8 cellular contexts compared by ENCODE assay signal in the genomic region with DNA sequence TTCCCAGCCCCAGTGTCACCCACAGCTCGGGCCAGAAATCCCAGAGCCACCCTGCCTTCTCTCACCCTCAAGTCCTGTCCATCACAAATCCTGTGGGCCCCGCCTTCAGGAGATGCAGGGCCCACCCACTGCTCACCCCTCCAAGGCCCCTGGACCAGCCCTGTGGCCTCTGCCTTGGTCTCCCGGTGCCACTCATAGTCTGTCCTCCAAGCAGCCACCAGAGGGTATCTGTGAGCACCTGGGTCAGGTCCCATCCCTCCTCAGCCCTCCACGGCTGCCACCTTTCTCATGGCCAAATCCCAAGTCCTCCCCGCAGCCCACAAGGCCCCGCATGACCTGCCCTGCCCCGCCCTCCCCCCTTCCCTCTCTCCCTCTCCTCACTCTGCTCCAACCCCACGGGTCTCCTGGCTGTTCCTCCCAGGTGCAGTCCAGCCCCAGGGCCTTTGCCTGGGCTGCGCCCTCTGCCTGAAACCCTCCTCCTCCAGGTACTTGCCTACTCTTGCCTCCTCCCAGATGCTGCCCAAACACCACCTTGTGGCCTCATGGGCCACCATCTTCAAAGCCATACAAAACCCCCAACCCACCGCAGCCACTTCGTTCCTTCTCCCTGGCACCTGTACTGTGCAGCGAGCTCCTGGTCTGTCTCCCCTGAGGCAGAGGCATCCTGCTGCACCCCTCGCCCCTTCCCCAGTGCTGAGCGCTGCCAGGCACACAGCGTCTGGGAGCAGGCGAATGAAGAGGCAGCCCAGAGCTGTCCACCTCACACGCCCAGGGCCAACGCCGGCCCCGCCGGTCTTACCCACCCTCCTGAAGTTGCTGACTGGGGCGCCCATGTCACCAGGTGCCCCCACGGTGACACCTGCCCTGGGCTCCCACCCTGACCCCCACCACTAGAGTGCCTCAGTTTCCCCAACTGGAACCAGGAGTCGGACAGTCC. TPM values are rescaled to one million over a fixed set of nuclear protein-coding genes. Genes with fewer than 3 reads are reported as not detected.
DNase-seq lines count a peak whose midpoint lies in the region; ATAC-seq and TF ChIP-seq lines count a peak whose summit lies in the region.

No MANE protein-coding gene starts in this region.

- TF ChIP-seq CTCF in GM06990 (IDR thresholded peaks at IDR 0.05; ENCODE audit: insufficient read depth, low read length, poor library complexity, severe bottlenecking) (peak; percentile 61), ascending aorta (IDR thresholded peaks at IDR 0.05) (peak in 1 of 3 experiments; percentile 13)

- H3K4me1 Mint-ChIP-seq in activated naive CD8-positive, alpha-beta T cell treated with anti-CD3 and anti-CD28 coated beads for 36 hours = peaks cover 21% of the 10 kb centered on the region

- no peak for ATAC-seq in GM18907 (IDR thresholded peaks at IDR 0.05; ENCODE audit: unreplicated experiment)

- H3K9me3 Mint-ChIP-seq in activated naive CD8-positive, alpha-beta T cell treated with anti-CD3 and anti-CD28 coated beads for 36 hours = no peaks in the 10 kb centered on the region

- no peaks in the 10 kb centered on the region for H3K4me1 ChIP-seq in ascending aorta

- H3K4me3 ChIP-seq in GM06990 (replicated peaks; ENCODE audit: low read depth, low read length) (no peak overlapping the region), ascending aorta (no peak overlapping the region)

- H3K4me3 Mint-ChIP-seq in activated naive CD8-positive, alpha-beta T cell treated with anti-CD3 and anti-CD28 coated beads for 36 hours = no peak overlapping the region

- no peaks in the 10 kb centered on the region for H3K9me3 ChIP-seq in ascending aorta

- H3K27me3 Mint-ChIP-seq in activated naive CD8-positive, alpha-beta T cell treated with anti-CD3 and anti-CD28 coated beads for 36 hours = no peaks in the 10 kb centered on the region

- DNase-seq in GM06990 (ENCODE audit: extremely low read depth, insufficient read length) = no peak
- peak; percentile 13 to 37 for DNase-seq in Kasumi-1 (lab: John Stamatoyannopoulos, UW)
- peak; percentile 25 for DNase-seq in activated naive CD8-positive, alpha-beta T cell treated with anti-CD3 and anti-CD28 coated beads for 36 hours
- peak; percentile 74 for DNase-seq in islet precursor cell
- no peak for DNase-seq in ascending aorta (ENCODE audit: low spot score in 2 of 2)
- DNase-seq in NCI-H2029 (lab: John Stamatoyannopoulos, UW) = no peak
- DNase-seq in NCI-H774 (lab: John Stamatoyannopoulos, UW) = no peak

- intact Hi-C loops in ascending aorta (cut with DNase I) = no loop called here

- no peaks in the 10 kb centered on the region for H3K27me3 ChIP-seq in GM06990 (replicated peaks; ENCODE audit: control insufficient read depth, insufficient read depth, low read length)
- H3K27me3 ChIP-seq in ascending aorta = no peaks in the 10 kb centered on the region

- H3K36me3 Mint-ChIP-seq in activated naive CD8-positive, alpha-beta T cell treated with anti-CD3 and anti-CD28 coated beads for 36 hours = peaks cover 26% of the 10 kb centered on the region

- H3K36me3 ChIP-seq in GM06990 (ENCODE audit: control insufficient read depth, insufficient read depth, low read length) (peaks cover 67% of the 10 kb centered on the region), ascending aorta (peaks cover 40 to 69% of the 10 kb centered on the region in 2 donors)

- no peak overlapping the region for H3K27ac ChIP-seq in ascending aorta

- peak overlapping the region; percentile 64 for H3K27ac Mint-ChIP-seq in activated naive CD8-positive, alpha-beta T cell treated with anti-CD3 and anti-CD28 coated beads for 36 hours

RNA-seq across cellular contexts. Expression of a gene that starts 13.2 kb away (rescaled TPM):
- 100 to 1,000 TPM; 229 to 244 TPM for total RNA-seq in activated naive CD8-positive, alpha-beta T cell treated with anti-CD3 and anti-CD28 coated beads for 36 hours
- 61.0 TPM for total RNA-seq in ascending aorta

RNA-seq across cellular contexts. Expression of a gene that starts 25.8 kb away (rescaled TPM):
- total RNA-seq in activated naive CD8-positive, alpha-beta T cell treated with anti-CD3 and anti-CD28 coated beads for 36 hours = 100 to 1,000 TPM; 111 to 117 TPM
- total RNA-seq in ascending aorta = 143 TPM

RNA-seq across cellular contexts. Expression of a gene that starts 34.0 kb away (rescaled TPM):
- 100 to 1,000 TPM; 106 TPM for total RNA-seq in activated naive CD8-positive, alpha-beta T cell treated with anti-CD3 and anti-CD28 coated beads for 36 hours
- total RNA-seq in ascending aorta = 209 TPM

RNA-seq across cellular contexts. Expression of a gene that starts 50.3 kb away (rescaled TPM):
- 1 to 10 TPM; 6.1 to 6.5 TPM for total RNA-seq in activated naive CD8-positive, alpha-beta T cell treated with anti-CD3 and anti-CD28 coated beads for 36 hours
- 83.7 TPM for total RNA-seq in ascending aorta

Comparison
In these comparisons a context has a peak if more than half of its experiments do, and no peak if none do; other contexts are left out.
1. DNase-seq: peak in Kasumi-1 (2 of 2), activated naive CD8-positive, alpha-beta T cell treated with anti-CD3 and anti-CD28 coated beads for 36 hours (single experiment) and islet precursor cell (single experiment); none in GM06990 (single experiment), ascending aorta (0 of 2), NCI-H2029 (single experiment) and NCI-H774 (single experiment).